In the genomic region with DNA sequence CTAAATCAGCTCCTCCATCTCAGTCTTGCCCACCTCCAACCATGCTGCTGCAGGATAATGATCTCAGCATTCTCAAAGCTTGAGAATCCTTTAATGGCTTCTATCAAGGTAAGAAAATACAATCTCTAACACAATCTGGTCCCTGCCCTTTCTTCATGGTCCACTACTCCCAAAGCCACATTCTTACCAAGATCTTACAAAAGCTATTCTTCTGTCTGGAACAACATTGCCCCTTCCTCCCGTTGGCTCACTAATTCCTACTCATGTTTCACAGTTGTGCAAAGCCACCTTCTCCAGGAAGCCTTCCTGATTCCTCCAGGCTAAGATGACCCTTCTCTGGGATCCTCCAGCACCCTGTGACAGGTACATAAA, we compare ENCODE assay signal across 15 cellular contexts. TPM values are rescaled to one million over a fixed set of nuclear protein-coding genes. Genes with fewer than 3 reads are reported as not detected.
DNase-seq lines count a peak whose midpoint lies in the region; ATAC-seq and TF ChIP-seq lines count a peak whose summit lies in the region.
"Had no signal": no experiment of that assay in that cellular context is flagged by ENCODE, and none has a peak within 500 bp of the region (broad histone marks: within the 10 kb centered on the region; RNA-seq: fewer than 3 reads in every experiment).

No MANE protein-coding gene starts in this region.

- no peaks in the 10 kb centered on the region for H3K9me3 ChIP-seq in body of pancreas

- H3K27ac ChIP-seq in body of pancreas: no peak overlapping the region

- no TSS peak for BruUV-seq in MCF 10A (replicated peaks; lab: Mats Ljungman, UMichigan)

- H3K36me3 Mint-ChIP-seq in activated T-helper 17 cell treated with anti-CD3 and anti-CD28 coated beads, Interleukin-2, amount 50 U/mL, for 72 hours (ENCODE audit: low read depth): peaks cover 15% of the 10 kb centered on the region
- peaks cover 22% of the 10 kb centered on the region for H3K36me3 Mint-ChIP-seq in MCF 10A (ENCODE audit: insufficient read depth, unreplicated experiment)
- H3K36me3 Mint-ChIP-seq: CD14-positive monocyte; CD8-positive, alpha-beta T cell had no signal

- no peaks in the 10 kb centered on the region for H3K36me3 ChIP-seq in body of pancreas (replicated peaks in 1 of 2; ENCODE audit: insufficient read depth in 1 of 2, low read depth in 2 of 2)

- no peak overlapping the region for H3K4me3 Mint-ChIP-seq in activated T-helper 17 cell treated with anti-CD3 and anti-CD28 coated beads, Interleukin-2, amount 50 U/mL, for 72 hours
- no peak overlapping the region for H3K4me3 Mint-ChIP-seq in stimulated activated naive CD8-positive, alpha-beta T cell treated with anti-CD3 and anti-CD28 coated beads, Interleukin-15, amount 100 ng/mL, for 72 hours
- no peak overlapping the region for H3K4me3 Mint-ChIP-seq in MCF 10A (ENCODE audit: unreplicated experiment)
- H3K4me3 Mint-ChIP-seq: B cell; CD14-positive monocyte; CD8-positive, alpha-beta T cell; HFFc6 had no signal

- intact Hi-C loops in MCF 10A (cut with micrococcal nuclease): no loop called here
- intact Hi-C loops in body of pancreas (cut with DNase I): no loop called here

- peak; percentile 52 for DNase-seq in Caki2 (ENCODE audit: low read depth)
- DNase-seq in kidney glomerular epithelial cell (lab: John Stamatoyannopoulos, UW): peak; percentile 41
- DNase-seq in renal cortical epithelial cell (ENCODE audit: low read depth): peak; percentile 78
- DNase-seq in stimulated activated naive CD8-positive, alpha-beta T cell treated with anti-CD3 and anti-CD28 coated beads, Interleukin-15, amount 100 ng/mL, for 72 hours: no peak
- DNase-seq in MCF 10A (ENCODE audit: unreplicated experiment): no peak
- DNase-seq in body of pancreas: no peak
- DNase-seq: CD8-positive, alpha-beta T cell; COR-L47; DND-41; GDM1; HCEC 1CT; HFFc6 had no signal

- no peak overlapping the region for H3K4me3 ChIP-seq in body of pancreas

- no peak for ATAC-seq in activated T-helper 17 cell treated with anti-CD3 and anti-CD28 coated beads, Interleukin-2, amount 50 U/mL, for 72 hours (replicated peaks)
- ATAC-seq in stimulated activated naive CD8-positive, alpha-beta T cell treated with anti-CD3 and anti-CD28 coated beads, Interleukin-15, amount 100 ng/mL, for 72 hours: no peak
- no peak for ATAC-seq in body of pancreas
- ATAC-seq: CD8-positive, alpha-beta T cell had no signal

- no peaks in the 10 kb centered on the region for H3K9me3 Mint-ChIP-seq in activated T-helper 17 cell treated with anti-CD3 and anti-CD28 coated beads, Interleukin-2, amount 50 U/mL, for 72 hours
- no peaks in the 10 kb centered on the region for H3K9me3 Mint-ChIP-seq in stimulated activated naive CD8-positive, alpha-beta T cell treated with anti-CD3 and anti-CD28 coated beads, Interleukin-15, amount 100 ng/mL, for 72 hours
- no peaks in the 10 kb centered on the region for H3K9me3 Mint-ChIP-seq in MCF 10A (ENCODE audit: unreplicated experiment)
- H3K9me3 Mint-ChIP-seq: CD8-positive, alpha-beta T cell; HFFc6 had no signal

- H3K4me1 Mint-ChIP-seq in activated T-helper 17 cell treated with anti-CD3 and anti-CD28 coated beads, Interleukin-2, amount 50 U/mL, for 72 hours: no peaks in the 10 kb centered on the region
- no peaks in the 10 kb centered on the region for H3K4me1 Mint-ChIP-seq in stimulated activated naive CD8-positive, alpha-beta T cell treated with anti-CD3 and anti-CD28 coated beads, Interleukin-15, amount 100 ng/mL, for 72 hours
- no peaks in the 10 kb centered on the region for H3K4me1 Mint-ChIP-seq in MCF 10A (ENCODE audit: insufficient read depth, unreplicated experiment)
- H3K4me1 Mint-ChIP-seq: B cell, CD14-positive monocyte had no signal

- no peaks in the 10 kb centered on the region for H3K27me3 Mint-ChIP-seq in activated T-helper 17 cell treated with anti-CD3 and anti-CD28 coated beads, Interleukin-2, amount 50 U/mL, for 72 hours
- H3K27me3 Mint-ChIP-seq in stimulated activated naive CD8-positive, alpha-beta T cell treated with anti-CD3 and anti-CD28 coated beads, Interleukin-15, amount 100 ng/mL, for 72 hours: no peaks in the 10 kb centered on the region
- H3K27me3 Mint-ChIP-seq in MCF 10A (ENCODE audit: insufficient read depth, unreplicated experiment): no peaks in the 10 kb centered on the region

- H3K27me3 ChIP-seq in body of pancreas: no peaks in the 10 kb centered on the region

- H3K27ac Mint-ChIP-seq in activated T-helper 17 cell treated with anti-CD3 and anti-CD28 coated beads, Interleukin-2, amount 50 U/mL, for 72 hours: peak overlapping the region; percentile 1
- H3K27ac Mint-ChIP-seq in stimulated activated naive CD8-positive, alpha-beta T cell treated with anti-CD3 and anti-CD28 coated beads, Interleukin-15, amount 100 ng/mL, for 72 hours: no peak overlapping the region
- no peak overlapping the region for H3K27ac Mint-ChIP-seq in MCF 10A (ENCODE audit: low read depth, unreplicated experiment)
- H3K27ac Mint-ChIP-seq: B cell; CD14-positive monocyte; CD8-positive, alpha-beta T cell had no signal

- TF ChIP-seq CTCF in MCF 10A (IDR thresholded peaks at IDR 0.05; ENCODE audit: unreplicated experiment) (no peak), body of pancreas (IDR thresholded peaks at IDR 0.05) (no peak)

- CTCF ChIA-PET in MCF 10A (lab: Yijun Ruan, JAX): interaction anchor here (0.8 to 3.6 kb wide), 2 partner anchors 8 to 100 kb away, joined by 3 to 31 read pairs; no protein-coding TSS in a partner anchor

- H3K4me1 ChIP-seq in body of pancreas: no peaks in the 10 kb centered on the region

- TF ChIP-seq POLR2A in body of pancreas (IDR thresholded peaks at IDR 0.05): no peak

- WGBS in body of pancreas, 2 donors: 94 to 100% methylated on average over 1 of the region's 1 CpG

- in situ Hi-C loops in Caki2 (cut with HindIII; ENCODE audit: low pct_unique_long_range_greater_than_20kb, low sequenced_read_pairs): no loop called here

- POLR2A ChIA-PET in MCF 10A (lab: Yijun Ruan, JAX): no interaction called here

RNA-seq across cellular contexts. Expression of a gene that starts 5.9 kb away (rescaled TPM):
- 8.6 and 13.8 TPM in 2 replicates for total RNA-seq in Caki2 (2014; rRNA removed; shearing (Covaris generic); ENCODE audit: low replicate concordance)
- total RNA-seq in activated T-helper 17 cell treated with anti-CD3 and anti-CD28 coated beads, Interleukin-2, amount 50 U/mL, for 72 hours: 10 to 100 TPM in 1 of 2 donors, 1 to 10 TPM in 1; 7.6 to 10.3 TPM
- total RNA-seq in renal cortical epithelial cell (5.9 and 16.0 TPM in 2 replicates), MCF 10A (2022) (6.0 and 8.0 TPM in 2 replicates), body of pancreas (1 to 10 TPM; 4.3 to 5.4 TPM)

RNA-seq across cellular contexts. Expression of a gene that starts 35.3 kb away (rescaled TPM):
- 31.2 and 42.6 TPM in 2 replicates for total RNA-seq in Caki2 (2014; rRNA removed; shearing (Covaris generic); ENCODE audit: low replicate concordance)
- total RNA-seq in activated T-helper 17 cell treated with anti-CD3 and anti-CD28 coated beads, Interleukin-2, amount 50 U/mL, for 72 hours: 10 to 100 TPM; 15.5 to 29.9 TPM
- 43.4 and 102 TPM in 2 replicates for total RNA-seq in renal cortical epithelial cell
- 35.6 and 36.9 TPM in 2 replicates for total RNA-seq in MCF 10A (2022)
- total RNA-seq in body of pancreas: 10 to 100 TPM; 19.2 to 39.6 TPM

Comparison
In these comparisons a context has a peak if more than half of its experiments do, and no peak if none do; other contexts are left out.
1. DNase-seq: peak in Caki2 (single experiment), kidney glomerular epithelial cell (single experiment) and renal cortical epithelial cell (single experiment); none in stimulated activated naive CD8-positive, alpha-beta T cell treated with anti-CD3 and anti-CD28 coated beads, Interleukin-15, amount 100 ng/mL, for 72 hours (0 of 2), MCF 10A (single experiment) and body of pancreas (0 of 4).